In the genomic region with DNA sequence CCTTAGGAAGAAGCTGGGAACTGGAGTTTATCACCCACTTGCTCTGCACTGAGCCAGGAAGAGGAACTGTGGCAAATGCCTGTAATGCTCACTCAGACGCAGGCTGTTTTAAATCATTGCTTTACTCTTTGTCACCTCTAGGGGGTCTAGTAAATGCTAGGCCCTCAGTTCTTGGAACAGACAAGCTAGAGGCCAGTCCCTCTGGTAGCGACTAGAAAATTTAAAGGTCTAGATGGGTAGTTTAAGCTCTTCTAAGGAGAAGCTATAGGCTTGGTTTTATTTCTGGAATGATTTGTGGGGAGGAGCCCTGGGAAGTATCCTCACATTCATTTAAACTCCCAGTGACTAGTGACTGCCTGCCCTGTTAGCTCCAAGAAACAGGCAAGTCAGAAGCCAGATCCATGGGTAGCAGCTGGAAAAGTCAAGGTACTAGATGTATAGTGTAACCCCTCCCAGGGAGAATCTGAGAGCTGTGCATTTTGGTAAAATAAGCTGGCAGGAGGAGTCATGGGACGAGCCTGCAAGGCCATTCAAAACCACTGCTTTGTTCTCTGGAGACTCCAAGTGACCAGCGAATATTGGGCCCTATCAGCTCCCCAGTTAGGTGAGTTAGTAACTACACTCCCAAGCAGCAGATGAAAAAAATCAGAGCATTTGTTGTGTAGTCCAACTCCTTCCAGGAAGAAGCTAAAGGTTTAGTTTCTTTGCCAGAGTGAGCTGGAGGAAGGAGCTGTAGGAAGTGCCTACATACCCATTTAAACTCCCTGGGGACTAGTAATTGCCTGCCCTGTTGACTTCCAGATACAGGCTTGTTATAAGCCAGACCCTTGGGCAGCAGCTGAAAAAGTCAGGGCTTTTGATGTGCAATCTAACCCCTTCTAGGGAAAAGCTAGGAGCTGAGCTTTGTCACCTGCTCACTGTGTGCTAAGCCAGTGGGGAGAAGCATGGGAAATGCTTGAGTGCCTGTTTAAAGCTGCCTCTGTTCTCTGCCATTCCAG, we compare ENCODE assay signal across 8 cellular contexts.
DNase-seq lines count a peak whose midpoint lies in the region; ATAC-seq and TF ChIP-seq lines count a peak whose summit lies in the region.

No MANE protein-coding gene starts in this region.

- H3K27me3 ChIP-seq in foreskin keratinocyte: no peaks in the 10 kb centered on the region

- TF ChIP-seq CTCF in foreskin keratinocyte (conservative IDR thresholded peaks at IDR 0.05): peak; percentile 25

- no peak overlapping the region for H3K27ac ChIP-seq in foreskin keratinocyte

- DNase-seq in NCI-H187 treated with DMSO at 0.1 percent for 48 hours (lab: John Stamatoyannopoulos, UW): peak; percentile 13
- DNase-seq in NCI-H187 (lab: John Stamatoyannopoulos, UW): no peak
- DNase-seq in NAMALWA (ENCODE audit: low spot score): peak; percentile 62
- DNase-seq in foreskin keratinocyte: no peak
- no peak for DNase-seq in KG1 (lab: John Stamatoyannopoulos, UW)
- DNase-seq in NCI-H128 (lab: John Stamatoyannopoulos, UW; ENCODE audit: unreplicated experiment): no peak
- DNase-seq in activated naive CD4-positive, alpha-beta T cell treated with anti-CD3 and anti-CD28 coated beads, Interleukin-2, amount 50 U/mL, for 16 hours: no peak

- no peaks in the 10 kb centered on the region for H3K4me1 ChIP-seq in foreskin keratinocyte

- ATAC-seq in HG02588 (IDR thresholded peaks at IDR 0.05; ENCODE audit: unreplicated experiment): peak; percentile 87
- ATAC-seq in foreskin keratinocyte: peak; percentile 51

Comparison
In these comparisons a context has a peak if more than half of its experiments do, and no peak if none do; other contexts are left out.
1. DNase-seq: peak in NCI-H187 treated with DMSO at 0.1 percent for 48 hours (single experiment) and NAMALWA (single experiment); none in NCI-H187 (0 of 2), foreskin keratinocyte (0 of 2), KG1 (single experiment), NCI-H128 (single experiment) and activated naive CD4-positive, alpha-beta T cell treated with anti-CD3 and anti-CD28 coated beads, Interleukin-2, amount 50 U/mL, for 16 hours (single experiment).